ENCODE assay signal across 10 cellular contexts in genomic region chr19:46416077-46416709, GRCh38. TPM values are rescaled to one million over a fixed set of nuclear protein-coding genes. Genes with fewer than 3 reads are reported as not detected.
DNase-seq lines count a peak whose midpoint lies in the region; ATAC-seq and TF ChIP-seq lines count a peak whose summit lies in the region.
"Had no signal": no experiment of that assay in that cellular context is flagged by ENCODE, and none has a peak within 500 bp of the region (broad histone marks: within the 10 kb centered on the region; RNA-seq: fewer than 3 reads in every experiment).

No MANE protein-coding gene starts in this region.

- peaks cover 7% of the 10 kb centered on the region for H3K36me3 Mint-ChIP-seq in Caco-2 (ENCODE audit: insufficient read depth, unreplicated experiment)
- peaks cover 3% of the 10 kb centered on the region for H3K36me3 Mint-ChIP-seq in endothelial cell (ENCODE audit: low read depth, unreplicated experiment)

- H3K9me3 ChIP-seq in Caco-2 = no peaks in the 10 kb centered on the region
- no peaks in the 10 kb centered on the region for H3K9me3 ChIP-seq in mesenchymal stem cell (ENCODE audit: control insufficient read depth, low read length)
- H3K9me3 ChIP-seq in thyroid gland = no peaks in the 10 kb centered on the region
- H3K9me3 ChIP-seq: neutrophil had no signal

- H3K36me3 ChIP-seq in Caco-2 (ENCODE audit: control insufficient read depth, insufficient read depth, low read length) (no peaks in the 10 kb centered on the region), mesenchymal stem cell (ENCODE audit: control insufficient read depth in 1 of 2, insufficient read depth in 2 of 2, low read depth in 1 of 2, low read length in 2 of 2) (peaks cover 0 to 8% of the 10 kb centered on the region in 2 experiments), thyroid gland (no peaks in the 10 kb centered on the region)
- H3K36me3 ChIP-seq: neutrophil had no signal

- H3K9ac ChIP-seq in mesenchymal stem cell (ENCODE audit: low read length) = peak overlapping the region; percentile 87

- intact Hi-C loops in Caco-2 (cut with micrococcal nuclease; ENCODE audit: unreplicated experiment) = loop anchor here (1.0 kb wide), 1 partner anchor 12 kb away; no protein-coding TSS in a partner anchor
- intact Hi-C loops in thyroid gland (cut with DNase I) = no loop called here

- H3K18ac ChIP-seq in mesenchymal stem cell (ENCODE audit: low read depth in 1 of 2, low read length in 2 of 2) = peak overlapping the region in 1 of 2 experiments; percentile 28

- H3K4me1 Mint-ChIP-seq in Caco-2 (ENCODE audit: low read depth, unreplicated experiment) (peaks cover 14% of the 10 kb centered on the region), endothelial cell (ENCODE audit: unreplicated experiment) (peaks cover 21% of the 10 kb centered on the region)

- H2BK15ac ChIP-seq in mesenchymal stem cell (ENCODE audit: low read depth, poor library complexity, severe bottlenecking) = no peak overlapping the region

- H3K9me3 Mint-ChIP-seq in Caco-2 (ENCODE audit: unreplicated experiment) = no peaks in the 10 kb centered on the region
- H3K9me3 Mint-ChIP-seq in endothelial cell (ENCODE audit: unreplicated experiment) = no peaks in the 10 kb centered on the region

- WGBS in mesenchymal stem cell = 3% methylated on average over 29 of the region's 41 CpGs
- WGBS in thyroid gland, 2 donors = 6% methylated on average over 30 of the region's 41 CpGs

- H3K14ac ChIP-seq in mesenchymal stem cell (ENCODE audit: low read length in 2 of 2) = no peak overlapping the region

- H3K27me3 ChIP-seq in Caco-2 (replicated peaks; ENCODE audit: control insufficient read depth, insufficient read depth, low read length) = no peaks in the 10 kb centered on the region
- H3K27me3 ChIP-seq in mesenchymal stem cell (ENCODE audit: control insufficient read depth in 1 of 2, insufficient read depth in 1 of 2, low read length in 2 of 2) = peaks cover 0 to 30% of the 10 kb centered on the region in 2 experiments
- H3K27me3 ChIP-seq in thyroid gland = no peaks in the 10 kb centered on the region

- no peak overlapping the region for H2AK5ac ChIP-seq in mesenchymal stem cell (ENCODE audit: low read length, severe bottlenecking)

- ATAC-seq in HG03439 (IDR thresholded peaks at IDR 0.05; ENCODE audit: unreplicated experiment) = no peak
- ATAC-seq in GM21515 (IDR thresholded peaks at IDR 0.05; ENCODE audit: unreplicated experiment) = no peak

- H3K27ac Mint-ChIP-seq in Caco-2 (ENCODE audit: unreplicated experiment) = peak overlapping the region; percentile 73
- peak overlapping the region; percentile 89 for H3K27ac Mint-ChIP-seq in endothelial cell (ENCODE audit: unreplicated experiment)

- H3K4me3 Mint-ChIP-seq in Caco-2 (ENCODE audit: unreplicated experiment) (peak overlapping the region; percentile 75), endothelial cell (ENCODE audit: unreplicated experiment) (peak overlapping the region; percentile 65)

- H2BK5ac ChIP-seq in mesenchymal stem cell (ENCODE audit: low read depth, low read length, poor library complexity, severe bottlenecking) = peak overlapping the region; percentile 92

- peak overlapping the region; percentile 12 for H3K4me3 ChIP-seq in Caco-2 (ENCODE audit: low read depth, low read length)
- H3K4me3 ChIP-seq in mesenchymal stem cell (ENCODE audit: insufficient read depth in 1 of 2, low read depth in 1 of 2, low read length in 2 of 2) = peak overlapping the region in 1 of 2 experiments; percentile 77
- peak overlapping the region in 1 of 3 donors; percentile 1 for H3K4me3 ChIP-seq in thyroid gland (replicated peaks in 1 of 3)

- no peak overlapping the region for H2AFZ ChIP-seq in mesenchymal stem cell (ENCODE audit: low read depth, low read length)

- POLR2A ChIA-PET in Caco-2 (lab: Charles Lee) = interaction anchor here (0.7 kb wide), 1 partner anchor 11 kb away, joined by 3 read pairs; no protein-coding TSS in a partner anchor

- H4K91ac ChIP-seq in mesenchymal stem cell (ENCODE audit: low read length) = no peak overlapping the region

- H3K4me1 ChIP-seq in Caco-2 = no peaks in the 10 kb centered on the region
- H3K4me1 ChIP-seq in mesenchymal stem cell (ENCODE audit: control insufficient read depth, insufficient read depth, low read depth, low read length) = peaks cover 32% of the 10 kb centered on the region
- H3K4me1 ChIP-seq in thyroid gland = peaks cover 20 to 27% of the 10 kb centered on the region in 2 donors

- H3K23ac ChIP-seq in mesenchymal stem cell (ENCODE audit: low read length in 2 of 2) = no peak overlapping the region

- H3K27ac ChIP-seq in mesenchymal stem cell (ENCODE audit: low read length, poor library complexity, severe bottlenecking) (peak overlapping the region; percentile 94), thyroid gland (peak overlapping the region; percentile 78 to 85 (median 80))
- H3K27ac ChIP-seq: HL-60, neutrophil had no signal

- peak overlapping the region; percentile 76 for H2BK120ac ChIP-seq in mesenchymal stem cell (ENCODE audit: low read depth, low read length)

- peak overlapping the region; percentile 59 for H4K8ac ChIP-seq in mesenchymal stem cell (ENCODE audit: low read length)

- CTCF ChIA-PET in Caco-2 (lab: Charles Lee) = interaction anchor here (0.5 to 0.6 kb wide), 3 partner anchors 20 to 127 kb away, joined by 3 read pairs; no protein-coding TSS in a partner anchor

- DNase-seq in Caco-2 = peak; percentile 90
- DNase-seq in HuH-7.5 (ENCODE audit: low spot score) = peak; percentile 75
- peak; percentile 62 for DNase-seq in RPMI8226
- peak; percentile 88 for DNase-seq in endothelial cell (ENCODE audit: low spot score)
- peak; percentile 91 for DNase-seq in mesenchymal stem cell
- peak; percentile 97 to 98 for DNase-seq in thyroid gland

- H2BK12ac ChIP-seq in mesenchymal stem cell (ENCODE audit: low read length in 2 of 2) = peak overlapping the region in 1 of 2 experiments; percentile 39

- H3K4ac ChIP-seq in mesenchymal stem cell (ENCODE audit: low read depth in 1 of 2, low read length in 2 of 2) = no peak overlapping the region

- H3K27me3 Mint-ChIP-seq in Caco-2 (ENCODE audit: insufficient read depth, unreplicated experiment) (peaks cover 5% of the 10 kb centered on the region), endothelial cell (ENCODE audit: unreplicated experiment) (peaks cover 12% of the 10 kb centered on the region)

- H3K79me1 ChIP-seq in mesenchymal stem cell (replicated peaks; ENCODE audit: low read length, poor library complexity, severe bottlenecking) = peaks cover 17% of the 10 kb centered on the region

- no TSS peak for BruUV-seq in Caco-2 (replicated peaks; lab: Mats Ljungman, UMichigan)

- H3K4me2 ChIP-seq in mesenchymal stem cell (ENCODE audit: low read length, poor library complexity, severe bottlenecking) = peak overlapping the region; percentile 86

- TF ChIP-seq POLR2A in thyroid gland (IDR thresholded peaks at IDR 0.05) = peak in 1 of 2 donors; percentile 37

- no peak for TF ChIP-seq CTCF in Caco-2 (IDR thresholded peaks at IDR 0.05; ENCODE audit: insufficient read depth in 1 of 2, low read depth in 1 of 2, low read length in 1 of 2, severe bottlenecking in 1 of 2, unreplicated experiment in 1 of 2)
- no peak for TF ChIP-seq CTCF in endothelial cell (IDR thresholded peaks at IDR 0.05; ENCODE audit: unreplicated experiment)
- TF ChIP-seq CTCF in thyroid gland (IDR thresholded peaks at IDR 0.05) = no peak

RNA-seq across cellular contexts. Expression of gene CCDC8, which starts 2.8 kb away (rescaled TPM):
- total RNA-seq in Caco-2 (2022) (0.18 and 0.37 TPM in 2 replicates), endothelial cell (ENCODE audit: unreplicated experiment) (13.3 TPM), thyroid gland (10 to 100 TPM; 16.8 to 34.9 (median 29.3) TPM)
- 17.9 TPM for polyA plus RNA-seq in mesenchymal stem cell (2013, experiment 1 of 2)
- 17.9 TPM for polyA plus RNA-seq in mesenchymal stem cell (2013, experiment 2 of 2)

RNA-seq across cellular contexts. Expression of gene PNMA8C, which starts 12.5 kb away (rescaled TPM):
- total RNA-seq in Caco-2 (2022) (not detected in 2 replicates), endothelial cell (ENCODE audit: unreplicated experiment) (0.41 TPM), thyroid gland (under 1 TPM in 1 of 4 donors, not detected in 3; 0.11 TPM)
- polyA plus RNA-seq in mesenchymal stem cell (2013, experiment 1 of 2) = 0.03 TPM
- polyA plus RNA-seq in mesenchymal stem cell (2013, experiment 2 of 2) = 0.03 TPM

RNA-seq across cellular contexts. Expression of gene PNMA8A, which starts 55.2 kb away (rescaled TPM):
- total RNA-seq in Caco-2 (2022) = not detected in 2 replicates
- total RNA-seq in endothelial cell (ENCODE audit: unreplicated experiment) = 12.4 TPM
- 13.7 TPM for polyA plus RNA-seq in mesenchymal stem cell (2013, experiment 1 of 2)
- 14.5 TPM for polyA plus RNA-seq in mesenchymal stem cell (2013, experiment 2 of 2)
- 10 to 100 TPM in 3 of 4 donors, 1 to 10 TPM in 1; 8.9 to 33.8 (median 19.5) TPM for total RNA-seq in thyroid gland

Comparison
In these comparisons a context has a peak if more than half of its experiments do, and no peak if none do; other contexts are left out.
1. RNA of gene CCDC8, which starts 2.8 kb away (total RNA-seq): 16.8 to 34.9 TPM in thyroid gland and 13.3 TPM in endothelial cell (single experiment); 0.18 to 0.37 TPM in Caco-2; every median in the first group is over 10 times any median in the second.
2. Peak in every context shown above with its lines, with median percentiles within 50 percentile points of each other: DNase-seq.